Comparison of ENCODE assay signal across 30 cellular contexts in genomic region chr2:126990200-126990599, GRCh38.
"Had no signal": no experiment of that assay in that cellular context is flagged by ENCODE, and none has a peak within 500 bp of the region (broad histone marks: within the 10 kb centered on the region; RNA-seq: fewer than 3 reads in every experiment).

No MANE protein-coding gene starts in this region.

- H3K9me3 Mint-ChIP-seq: activated naive CD4-positive, alpha-beta T cell treated with anti-CD3 and anti-CD28 coated beads for 36 hours; effector memory CD8-positive, alpha-beta T cell; T-helper 1 cell treated with Interleukin-12 subunit alpha and Interleukin-12 subunit beta and Interleukin-4 antibody, amounts not matched to agents 30 μg/mL and 1 μg/mL, for 36 hours had no signal

- H3K36me3 ChIP-seq: adrenal gland, ascending aorta, cardiac muscle cell, gastroesophageal sphincter, neural progenitor cell, right atrium auricular region, stomach, thyroid gland, WERI-Rb-1 had no signal

- H3K4me3 Mint-ChIP-seq: activated naive CD4-positive, alpha-beta T cell treated with anti-CD3 and anti-CD28 coated beads for 36 hours; activated naive CD8-positive, alpha-beta T cell treated with anti-CD3 and anti-CD28 coated beads for 36 hours; brain; effector memory CD8-positive, alpha-beta T cell; naive thymus-derived CD4-positive, alpha-beta T cell; neural progenitor cell; stimulated activated naive B cell treated with anti-CD40 and anti-IgM and Interleukin-4, amounts not matched to agents 10 μg/mL and 1 μg/mL and 100 μg/mL, for 72 hours; T-helper 1 cell treated with Interleukin-12 subunit alpha and Interleukin-12 subunit beta and Interleukin-4 antibody, amounts not matched to agents 30 μg/mL and 1 μg/mL, for 36 hours had no signal

- H3K4me1 Mint-ChIP-seq: activated naive CD8-positive, alpha-beta T cell treated with anti-CD3 and anti-CD28 coated beads for 36 hours; brain; naive thymus-derived CD4-positive, alpha-beta T cell; neural progenitor cell; stimulated activated naive B cell treated with anti-CD40 and anti-IgM and Interleukin-4, amounts not matched to agents 10 μg/mL and 1 μg/mL and 100 μg/mL, for 72 hours had no signal

- DNase-seq: activated CD4-positive, alpha-beta T cell treated with anti-CD3 and anti-CD28 coated beads for 48 hours; activated CD4-positive, alpha-beta T cell treated with anti-CD3 and anti-CD28 coated beads, Interleukin-2, amount 50 U/mL, for 48 hours; activated CD8-positive, alpha-beta memory T cell treated with anti-CD3 and anti-CD28 coated beads for 24 hours; activated effector memory CD4-positive, alpha-beta T cell treated with anti-CD3 and anti-CD28 coated beads, Interleukin-2, amount 50 U/mL, for 16 hours; activated naive CD4-positive, alpha-beta T cell treated with anti-CD3 and anti-CD28 coated beads for 36 hours; activated naive CD8-positive, alpha-beta T cell treated with anti-CD3 and anti-CD28 coated beads for 36 hours; adrenal gland; cortex of kidney; effector memory CD8-positive, alpha-beta T cell; erythroblast; hippocampal formation; kidney; midbrain; naive thymus-derived CD4-positive, alpha-beta T cell; occipital lobe; stimulated activated CD4-positive, alpha-beta T cell treated with anti-CD3 and anti-CD28 coated beads, Interleukin-15, amount 100 ng/mL, for 24 hours; stimulated activated CD4-positive, alpha-beta T cell treated with anti-CD3 and anti-CD28 coated beads, Interleukin-2, amount 100 ng/mL, for 24 hours; stimulated activated naive B cell treated with anti-CD40 and anti-IgM and Interleukin-4, amounts not matched to agents 10 μg/mL and 1 μg/mL and 100 μg/mL, for 72 hours; stomach; T-helper 9 cell; thyroid gland; WERI-Rb-1 had no signal

- H3K27ac Mint-ChIP-seq: activated naive CD4-positive, alpha-beta T cell treated with anti-CD3 and anti-CD28 coated beads for 36 hours; activated naive CD8-positive, alpha-beta T cell treated with anti-CD3 and anti-CD28 coated beads for 36 hours; brain; effector memory CD8-positive, alpha-beta T cell; naive thymus-derived CD4-positive, alpha-beta T cell; neural progenitor cell; stimulated activated naive B cell treated with anti-CD40 and anti-IgM and Interleukin-4, amounts not matched to agents 10 μg/mL and 1 μg/mL and 100 μg/mL, for 72 hours; T-helper 1 cell treated with Interleukin-12 subunit alpha and Interleukin-12 subunit beta and Interleukin-4 antibody, amounts not matched to agents 30 μg/mL and 1 μg/mL, for 36 hours had no signal

- H3K9ac ChIP-seq: neural progenitor cell had no signal

- H3K27ac ChIP-seq: adrenal gland, ascending aorta, cardiac muscle cell, gastroesophageal sphincter, neural progenitor cell, right atrium auricular region, stomach, thyroid gland, WERI-Rb-1 had no signal

- H3K27me3 ChIP-seq: adrenal gland, ascending aorta, cardiac muscle cell, neural progenitor cell, right atrium auricular region, thyroid gland had no signal

- H3K36me3 Mint-ChIP-seq: activated naive CD8-positive, alpha-beta T cell treated with anti-CD3 and anti-CD28 coated beads for 36 hours; brain; naive thymus-derived CD4-positive, alpha-beta T cell; neural progenitor cell; stimulated activated naive B cell treated with anti-CD40 and anti-IgM and Interleukin-4, amounts not matched to agents 10 μg/mL and 1 μg/mL and 100 μg/mL, for 72 hours had no signal

- H2AFZ ChIP-seq: neural progenitor cell had no signal

- ATAC-seq: activated CD4-positive, CD25-positive, alpha-beta regulatory T cell treated with anti-CD3 and anti-CD28 coated beads, Interleukin-2, amount 50 U/mL, for 24 hours; effector memory CD8-positive, alpha-beta T cell; gastroesophageal sphincter; naive thymus-derived CD4-positive, alpha-beta T cell; stimulated activated naive B cell treated with anti-CD40 and anti-IgM and Interleukin-4, amounts not matched to agents 10 μg/mL and 1 μg/mL and 100 μg/mL, for 72 hours had no signal

- H3K4me3 ChIP-seq: adrenal gland, ascending aorta, cardiac muscle cell, gastroesophageal sphincter, neural progenitor cell, right atrium auricular region, stomach, thyroid gland had no signal

- H3K4me1 ChIP-seq: adrenal gland, ascending aorta, neural progenitor cell, right atrium auricular region had no signal

- H3K4me2 ChIP-seq: neural progenitor cell had no signal

- H3K9me3 ChIP-seq: adrenal gland, ascending aorta, gastroesophageal sphincter, right atrium auricular region, stomach, thyroid gland had no signal
